In the genomic region with DNA sequence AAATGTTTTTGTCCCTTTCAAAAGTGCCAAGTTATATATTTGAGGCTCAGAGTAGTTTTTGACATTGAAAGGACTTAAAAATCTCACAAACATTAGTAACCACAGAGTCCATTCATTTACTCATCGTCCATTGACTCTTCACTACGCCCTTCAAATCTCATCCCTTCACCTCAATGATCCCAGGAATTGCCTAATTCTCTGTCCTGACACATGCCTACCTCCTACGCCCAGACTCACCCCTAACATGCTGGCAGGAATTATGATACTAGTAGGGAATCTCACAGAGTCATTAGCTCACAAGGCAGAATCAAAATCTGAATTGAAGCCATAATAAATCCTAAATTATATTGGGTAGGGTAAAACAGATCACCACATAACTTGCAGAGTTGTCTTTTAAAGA, we compare ENCODE assay signal across 18 cellular contexts.
A peak's percentile ranks its signal among the peaks of the same experiment; 100 is the strongest.
DNase-seq lines count a peak whose midpoint lies in the region; ATAC-seq, FAIRE-seq and TF ChIP-seq lines count a peak whose summit lies in the region.
"Had no signal": no experiment of that assay in that cellular context is flagged by ENCODE, and none has a peak within 500 bp of the region (broad histone marks: within the 10 kb centered on the region; RNA-seq: fewer than 3 reads in every experiment).

No MANE protein-coding gene starts in this region.

- no peaks in the 10 kb centered on the region for H3K9me3 Mint-ChIP-seq in MCF 10A (ENCODE audit: unreplicated experiment)
- no peaks in the 10 kb centered on the region for H3K9me3 Mint-ChIP-seq in CD4-positive, alpha-beta T cell

- H3K79me2 ChIP-seq in hepatocyte = no peaks in the 10 kb centered on the region

- no peak overlapping the region for H2AFZ ChIP-seq in hepatocyte

- no peak overlapping the region for H3K27ac Mint-ChIP-seq in MCF 10A (ENCODE audit: low read depth, unreplicated experiment)
- no peak overlapping the region for H3K27ac Mint-ChIP-seq in CD4-positive, alpha-beta T cell
- H3K27ac Mint-ChIP-seq: CD14-positive monocyte, HFFc6 had no signal

- DNase-seq in MCF 10A (ENCODE audit: unreplicated experiment) (peak; percentile 67), breast epithelium (ENCODE audit: low spot score in 2 of 2) (no peak), bronchial epithelial cell (ENCODE audit: low read depth) (peak; percentile 26), hepatocyte (ENCODE audit: low spot score) (no peak), heart left ventricle (no peak), activated gamma-delta T cell (lab: John Stamatoyannopoulos, UW) (no peak)
- no peak for DNase-seq in CD4-positive, alpha-beta T cell
- DNase-seq: Caco-2; CD8-positive, alpha-beta memory T cell; DND-41; GDM1; HCEC 1CT; HFFc6 had no signal

- no peaks in the 10 kb centered on the region for H4K20me1 ChIP-seq in hepatocyte (ENCODE audit: insufficient read depth, poor library complexity, severe bottlenecking)

- POLR2A ChIA-PET in MCF 10A (lab: Yijun Ruan, JAX) = interaction anchor here (0.5 kb wide), 1 partner anchor 126 kb away, joined by 3 read pairs; no protein-coding TSS in a partner anchor
- POLR2A ChIA-PET in CD4-positive, alpha-beta T cell (lab: Charles Lee) = no interaction called here

- no peaks in the 10 kb centered on the region for H3K9me3 ChIP-seq in breast epithelium
- no peaks in the 10 kb centered on the region for H3K9me3 ChIP-seq in hepatocyte (ENCODE audit: low read depth)
- no peaks in the 10 kb centered on the region for H3K9me3 ChIP-seq in CD4-positive, alpha-beta T cell (ENCODE audit: control insufficient read depth, low read length)
- peaks cover 0 to 10% (median 0%) of the 10 kb centered on the region in 12 donors for H3K9me3 ChIP-seq in heart left ventricle
- H3K9me3 ChIP-seq: Caco-2 had no signal

- no TSS peak for BruUV-seq in MCF 10A (replicated peaks; lab: Mats Ljungman, UMichigan)

- no peak for ATAC-seq in CD4-positive, alpha-beta T cell (ENCODE audit: poor library complexity)
- ATAC-seq in heart left ventricle (no peak), SK-N-SH treated with all-trans-retinoic acid at 6 μM for 48 hours (no peak)

- WGBS in hepatocyte (ENCODE audit: low lambda C conversion rate, missing lambda C conversion rate) = 76% methylated on average over 3 of the region's 3 CpGs
- WGBS in heart left ventricle, 4 donors = 82 to 87% (median 83%) methylated on average over 3 of the region's 3 CpGs

- H3K27me3 ChIP-seq in breast epithelium = no peaks in the 10 kb centered on the region
- no peaks in the 10 kb centered on the region for H3K27me3 ChIP-seq in bronchial epithelial cell (ENCODE audit: control insufficient read depth, insufficient read depth, low read length)
- H3K27me3 ChIP-seq in hepatocyte = no peaks in the 10 kb centered on the region
- H3K27me3 ChIP-seq in CD4-positive, alpha-beta T cell (ENCODE audit: control insufficient read depth, insufficient read depth, low read length) = no peaks in the 10 kb centered on the region
- no peaks in the 10 kb centered on the region for H3K27me3 ChIP-seq in heart left ventricle

- no peak overlapping the region for H3K4me3 Mint-ChIP-seq in MCF 10A (ENCODE audit: unreplicated experiment)
- no peak overlapping the region for H3K4me3 Mint-ChIP-seq in CD4-positive, alpha-beta T cell
- H3K4me3 Mint-ChIP-seq: CD14-positive monocyte; CD8-positive, alpha-beta memory T cell; HFFc6 had no signal

- H3K4me1 Mint-ChIP-seq in MCF 10A (ENCODE audit: insufficient read depth, unreplicated experiment) = peaks cover 13% of the 10 kb centered on the region
- no peaks in the 10 kb centered on the region for H3K4me1 Mint-ChIP-seq in CD4-positive, alpha-beta T cell (ENCODE audit: low read depth)

- CTCF ChIA-PET in MCF 10A (lab: Yijun Ruan, JAX) = interaction anchor here (0.7 kb wide), 1 partner anchor 41 kb away, joined by 4 read pairs; no protein-coding TSS in a partner anchor
- CTCF ChIA-PET in CD4-positive, alpha-beta T cell (lab: Charles Lee) = interaction anchor here (0.5 kb wide), 1 partner anchor 577 kb away, joined by 3 read pairs; no protein-coding TSS in a partner anchor

- TF ChIP-seq CTCF in MCF 10A (IDR thresholded peaks at IDR 0.05; ENCODE audit: unreplicated experiment) (no peak), breast epithelium (IDR thresholded peaks at IDR 0.05) (no peak), bronchial epithelial cell (IDR thresholded peaks at IDR 0.05; ENCODE audit: insufficient read depth, low read length, severe bottlenecking) (no peak), hepatocyte (IDR thresholded peaks at IDR 0.05; ENCODE audit: poor library complexity) (no peak), heart left ventricle (IDR thresholded peaks at IDR 0.05) (no peak)
- no peak for TF ChIP-seq CTCF in CD4-positive, alpha-beta T cell (IDR thresholded peaks at IDR 0.05)

- FAIRE-seq in bronchial epithelial cell (lab: Jason Lieb, UNC) = no peak
- FAIRE-seq: GM12892, HTR-8/SVneo had no signal

- H3K36me3 ChIP-seq in breast epithelium = no peaks in the 10 kb centered on the region
- no peaks in the 10 kb centered on the region for H3K36me3 ChIP-seq in bronchial epithelial cell (ENCODE audit: control insufficient read depth, insufficient read depth, low read length)
- H3K36me3 ChIP-seq in hepatocyte (replicated peaks; ENCODE audit: insufficient read depth, low read depth) = no peaks in the 10 kb centered on the region
- H3K36me3 ChIP-seq in heart left ventricle = no peaks in the 10 kb centered on the region

- H3K36me3 Mint-ChIP-seq in MCF 10A (ENCODE audit: insufficient read depth, unreplicated experiment) = no peaks in the 10 kb centered on the region
- no peaks in the 10 kb centered on the region for H3K36me3 Mint-ChIP-seq in CD4-positive, alpha-beta T cell (ENCODE audit: low read depth)
- H3K36me3 Mint-ChIP-seq: CD14-positive monocyte had no signal

- no peak for TF ChIP-seq POLR2A in breast epithelium (IDR thresholded peaks at IDR 0.05)
- no peak for TF ChIP-seq POLR2A in heart left ventricle (IDR thresholded peaks at IDR 0.05)

- H3K9me2 ChIP-seq in hepatocyte (replicated peaks; ENCODE audit: insufficient read depth) = no peaks in the 10 kb centered on the region

- no peak overlapping the region for H3K4me2 ChIP-seq in hepatocyte

- no peak overlapping the region for H3K4me3 ChIP-seq in breast epithelium
- H3K4me3 ChIP-seq in bronchial epithelial cell (ENCODE audit: low read depth, low read length) = no peak overlapping the region
- no peak overlapping the region for H3K4me3 ChIP-seq in hepatocyte
- H3K4me3 ChIP-seq in heart left ventricle = no peak overlapping the region

- no peaks in the 10 kb centered on the region for H3K27me3 Mint-ChIP-seq in MCF 10A (ENCODE audit: insufficient read depth, unreplicated experiment)
- H3K27me3 Mint-ChIP-seq in CD4-positive, alpha-beta T cell = no peaks in the 10 kb centered on the region

- H3K27ac ChIP-seq in breast epithelium (no peak overlapping the region), hepatocyte (peak overlapping the region; percentile 35), heart left ventricle (no peak overlapping the region)
- no peak overlapping the region for H3K27ac ChIP-seq in CD4-positive, alpha-beta T cell (ENCODE audit: low read depth, low read length)
- H3K27ac ChIP-seq: 22Rv1 had no signal

- intact Hi-C loops in MCF 10A (cut with micrococcal nuclease) = no loop called here
- intact Hi-C loops in breast epithelium (cut with DNase I; ENCODE audit: low total_unique reads) = no loop called here
- intact Hi-C loops in CD4-positive, alpha-beta T cell (cut with DNase I, micrococcal nuclease) = no loop called here
- intact Hi-C loops in heart left ventricle (cut with DNase I) = no loop called here

- H3K4me1 ChIP-seq in breast epithelium = no peaks in the 10 kb centered on the region
- H3K4me1 ChIP-seq in hepatocyte (ENCODE audit: insufficient read depth) = peaks cover 12% of the 10 kb centered on the region
- no peaks in the 10 kb centered on the region for H3K4me1 ChIP-seq in heart left ventricle

TF ChIP-seq in SK-N-SH treated with all-trans-retinoic acid at 6 μM for 48 hours, 23 proteins besides CTCF, POLR2A, EP300 and RAD21:
- TF ChIP-seq ARNTL (CRISPR knock-in tag; IDR thresholded peaks at IDR 0.05; ENCODE audit: borderline replicate concordance, low read depth) = no peak

Comparison
In these comparisons a context has a peak if more than half of its experiments do, and no peak if none do; other contexts are left out.
1. DNase-seq: peak in MCF 10A (single experiment) and bronchial epithelial cell (single experiment); none in breast epithelium (0 of 2), hepatocyte (single experiment), CD4-positive, alpha-beta T cell (0 of 10), heart left ventricle (0 of 5) and activated gamma-delta T cell (single experiment).